In the genomic region with DNA sequence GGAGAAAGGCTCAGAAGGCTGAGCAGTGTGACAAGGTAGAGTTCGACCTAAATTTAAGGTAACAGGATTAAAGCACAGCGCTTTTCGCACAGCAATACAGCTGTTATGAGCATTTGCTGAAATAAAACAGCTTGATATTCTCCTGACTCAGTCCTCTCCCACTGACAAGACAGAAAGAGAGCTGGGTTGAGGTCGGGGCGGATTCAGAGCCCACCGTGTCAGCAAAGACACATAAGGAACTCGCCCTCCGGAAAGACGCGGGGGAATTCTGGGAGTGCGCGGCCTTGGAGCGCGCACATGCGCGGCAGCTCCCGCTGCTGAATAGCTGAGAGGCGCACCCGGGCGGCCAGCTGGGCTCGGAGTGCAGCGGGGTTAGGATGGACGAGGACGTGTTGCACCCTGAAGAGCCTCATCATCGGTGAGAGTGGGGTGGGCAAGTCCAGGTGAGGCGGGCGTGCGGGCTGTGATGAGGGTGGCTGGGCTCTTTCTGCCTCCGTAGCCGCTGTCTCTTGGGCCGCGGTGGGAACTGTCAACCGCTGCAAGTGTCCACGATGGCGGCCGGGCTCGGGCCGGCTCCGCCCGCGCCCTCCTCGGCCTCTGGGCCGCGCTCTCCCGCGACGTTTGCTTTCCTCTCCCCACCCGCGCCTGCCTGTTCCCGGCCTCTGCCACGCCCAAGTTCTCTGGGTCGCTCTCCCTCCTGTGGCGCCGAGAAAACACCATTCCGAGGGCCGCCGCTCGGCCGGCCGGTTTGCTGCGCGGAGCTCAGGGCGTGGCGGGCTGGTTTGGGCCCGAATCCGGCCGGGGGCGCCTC, we compare ENCODE assay signal across 8 cellular contexts.
A peak's percentile ranks its signal among the peaks of the same experiment; 100 is the strongest.
DNase-seq lines count a peak whose midpoint lies in the region; ATAC-seq, FAIRE-seq and TF ChIP-seq lines count a peak whose summit lies in the region.

No MANE protein-coding gene starts in this region.

- H4K20me1 ChIP-seq in endothelial cell of umbilical vein (replicated peaks; ENCODE audit: control insufficient read depth, extremely low read depth, insufficient read depth, low read length): peaks cover 3% of the 10 kb centered on the region

- H3K4me1 ChIP-seq in endothelial cell of umbilical vein (ENCODE audit: control insufficient read depth, extremely low read depth, insufficient read depth, low read length) (peaks cover 7% of the 10 kb centered on the region), mononuclear cell (ENCODE audit: insufficient read depth, low read length) (peaks cover 31% of the 10 kb centered on the region)

- TF ChIP-seq POLR2A in endothelial cell of umbilical vein (IDR thresholded peaks at IDR 0.05; ENCODE audit: low read depth, low read length): peak; percentile 96

- peak; percentile 70 for FAIRE-seq in endothelial cell of umbilical vein (lab: Jason Lieb, UNC)

- H3K27ac Mint-ChIP-seq in activated CD8-positive, alpha-beta memory T cell treated with anti-CD3 and anti-CD28 coated beads, Interleukin-2, amount 10 ng/mL, durations not matched to agents 7 days and 5 days: peak overlapping the region; percentile 89

- CTCF ChIA-PET in activated CD8-positive, alpha-beta memory T cell treated with anti-CD3 and anti-CD28 coated beads, Interleukin-2, amount 10 ng/mL, durations not matched to agents 7 days and 5 days (lab: Charles Lee): interaction anchor here (0.8 to 2.2 kb wide), 6 partner anchors 15 to 87 kb away, joined by 3 to 8 read pairs (median 5); no protein-coding TSS in a partner anchor
- CTCF ChIA-PET in endothelial cell of umbilical vein (lab: Charles Lee): interaction anchor here (1.0 to 2.0 kb wide), 4 partner anchors 9 to 23 kb away, joined by 3 to 8 read pairs (median 7); no protein-coding TSS in a partner anchor

- H3K4me3 ChIP-seq in endothelial cell of umbilical vein (replicated peaks in 1 of 3; ENCODE audit: insufficient read depth in 1 of 3, low read depth in 1 of 3, low read length in 3 of 3) (peak overlapping the region; percentile 88 to 99 (median 89)), mononuclear cell (ENCODE audit: low read length) (peak overlapping the region; percentile 70)

- peak; percentile 66 for ATAC-seq in GM18867 (IDR thresholded peaks at IDR 0.05; ENCODE audit: unreplicated experiment)
- ATAC-seq in HG03095 (IDR thresholded peaks at IDR 0.05; ENCODE audit: unreplicated experiment): peak; percentile 80
- ATAC-seq in activated CD8-positive, alpha-beta memory T cell treated with anti-CD3 and anti-CD28 coated beads, Interleukin-2, amount 10 ng/mL, durations not matched to agents 7 days and 5 days: peak; percentile 85

- BruUV-seq in endothelial cell of umbilical vein (replicated peaks; lab: Mats Ljungman, UMichigan): no TSS peak

- dilution Hi-C loops in endothelial cell of umbilical vein (cut with MboI; ENCODE audit: extremely low pct_ligation_motif_present, low sequenced_read_pairs): no loop called here

- no peaks in the 10 kb centered on the region for H3K9me3 ChIP-seq in endothelial cell of umbilical vein (replicated peaks; ENCODE audit: control insufficient read depth, insufficient read depth, low read length)
- H3K9me3 ChIP-seq in mononuclear cell (ENCODE audit: low read depth, low read length): no peaks in the 10 kb centered on the region

- TF ChIP-seq CTCF in endothelial cell of umbilical vein (IDR thresholded peaks at IDR 0.05; ENCODE audit: extremely low read depth in 1 of 2, insufficient read depth in 1 of 2, low read depth in 1 of 2, low read length in 2 of 2): no peak

- intact Hi-C loops in endothelial cell of umbilical vein (cut with micrococcal nuclease): no loop called here

- H3K9me3 Mint-ChIP-seq in activated CD8-positive, alpha-beta memory T cell treated with anti-CD3 and anti-CD28 coated beads, Interleukin-2, amount 10 ng/mL, durations not matched to agents 7 days and 5 days (ENCODE audit: low read depth): peaks cover 3% of the 10 kb centered on the region

- H3K9ac ChIP-seq in endothelial cell of umbilical vein (replicated peaks; ENCODE audit: extremely low read depth, insufficient read depth, low read length): peak overlapping the region; percentile 96

- peaks cover 50% of the 10 kb centered on the region for H3K79me2 ChIP-seq in endothelial cell of umbilical vein (ENCODE audit: control insufficient read depth, insufficient read depth, low read length)

- no peaks in the 10 kb centered on the region for H3K36me3 ChIP-seq in endothelial cell of umbilical vein (ENCODE audit: control insufficient read depth in 2 of 2, extremely low read depth in 1 of 2, insufficient read depth in 2 of 2, low read length in 2 of 2)

- H3K27ac ChIP-seq in endothelial cell of umbilical vein (ENCODE audit: insufficient read depth, low read depth, low read length): peak overlapping the region; percentile 67

- peak; percentile 88 for DNase-seq in AG08395 (ENCODE audit: low spot score)
- DNase-seq in NCI-H446 treated with DMSO at 0.1 percent for 48 hours (lab: John Stamatoyannopoulos, UW): peak; percentile 33
- DNase-seq in activated CD8-positive, alpha-beta memory T cell treated with anti-CD3 and anti-CD28 coated beads, Interleukin-2, amount 10 ng/mL, durations not matched to agents 7 days and 5 days: peak; percentile 63
- DNase-seq in endothelial cell of umbilical vein (ENCODE audit: low read depth, low spot score): peak; percentile 77
- DNase-seq in stromal cell of bone marrow (ENCODE audit: low read depth): peak; percentile 44

- H3K4me2 ChIP-seq in endothelial cell of umbilical vein (ENCODE audit: insufficient read depth, low read length): peak overlapping the region; percentile 87

- peaks cover 9% of the 10 kb centered on the region for H3K36me3 Mint-ChIP-seq in activated CD8-positive, alpha-beta memory T cell treated with anti-CD3 and anti-CD28 coated beads, Interleukin-2, amount 10 ng/mL, durations not matched to agents 7 days and 5 days

- peak overlapping the region; percentile 44 for H2AFZ ChIP-seq in endothelial cell of umbilical vein (ENCODE audit: low read depth, low read length)

- H3K4me1 Mint-ChIP-seq in activated CD8-positive, alpha-beta memory T cell treated with anti-CD3 and anti-CD28 coated beads, Interleukin-2, amount 10 ng/mL, durations not matched to agents 7 days and 5 days: peaks cover 30% of the 10 kb centered on the region

- H3K9me1 ChIP-seq in endothelial cell of umbilical vein (replicated peaks; ENCODE audit: control insufficient read depth, extremely low read depth, insufficient read depth, low read length): no peaks in the 10 kb centered on the region

- no peaks in the 10 kb centered on the region for H3K27me3 ChIP-seq in endothelial cell of umbilical vein (ENCODE audit: control insufficient read depth in 2 of 2, insufficient read depth in 2 of 2, low read length in 2 of 2)
- H3K27me3 ChIP-seq in mononuclear cell (ENCODE audit: insufficient read depth, low read length): no peaks in the 10 kb centered on the region

- peak overlapping the region; percentile 88 for H3K4me3 Mint-ChIP-seq in activated CD8-positive, alpha-beta memory T cell treated with anti-CD3 and anti-CD28 coated beads, Interleukin-2, amount 10 ng/mL, durations not matched to agents 7 days and 5 days

- POLR2A ChIA-PET in endothelial cell of umbilical vein (lab: Charles Lee): no interaction called here

- no peaks in the 10 kb centered on the region for H3K27me3 Mint-ChIP-seq in activated CD8-positive, alpha-beta memory T cell treated with anti-CD3 and anti-CD28 coated beads, Interleukin-2, amount 10 ng/mL, durations not matched to agents 7 days and 5 days

TF ChIP-seq in endothelial cell of umbilical vein, 7 proteins besides CTCF, POLR2A, EP300 and RAD21:
- no peak for TF ChIP-seq EZH2 (IDR thresholded peaks at IDR 0.05; ENCODE audit: borderline replicate concordance, low read depth, low read length, severe bottlenecking)
- no peak for TF ChIP-seq FOS (IDR thresholded peaks at IDR 0.05; ENCODE audit: borderline replicate concordance, insufficient read depth, low read length)
- TF ChIP-seq POLR2AphosphoS5 (IDR thresholded peaks at IDR 0.05; ENCODE audit: insufficient read depth, low read depth, low read length): peak; percentile 89

Comparison
In these comparisons a context has a peak if more than half of its experiments do, and no peak if none do; other contexts are left out.
1. Peak in every context shown above with its lines: DNase-seq, ATAC-seq, H3K4me3 ChIP-seq and H3K27ac ChIP-seq.
2. DNase-seq: peak in every context shown above with its lines; median percentile 88 in AG08395; 77 in endothelial cell of umbilical vein; 63 in activated CD8-positive, alpha-beta memory T cell treated with anti-CD3 and anti-CD28 coated beads, Interleukin-2, amount 10 ng/mL, durations not matched to agents 7 days and 5 days; 44 in stromal cell of bone marrow; 33 in NCI-H446 treated with DMSO at 0.1 percent for 48 hours.